In genomic region chr21:34836103-34836932, GRCh38 we compare ENCODE assay signal across 8 cellular contexts.
DNase-seq lines count a peak whose midpoint lies in the region; ATAC-seq and TF ChIP-seq lines count a peak whose summit lies in the region.

No MANE protein-coding gene starts in this region.

- H3K36me3 ChIP-seq in KOPT-K1 (ENCODE audit: insufficient read depth, low read length) (peaks cover 100% of the 10 kb centered on the region), adipocyte (ENCODE audit: control insufficient read depth, insufficient read depth, low read length, severe bottlenecking) (peaks cover 55% of the 10 kb centered on the region), left lung (peaks cover 0 to 55% of the 10 kb centered on the region in 2 donors)

- intact Hi-C loops in left lung (cut with DNase I) = no loop called here

- DNase-seq in AG04449 (ENCODE audit: low read depth, low spot score) (peak; percentile 98), adipocyte (ENCODE audit: low read depth) (peak; percentile 98), left lung (peak; percentile 83 to 89), NCI-H82 treated with DMSO at 0.1 percent for 48 hours (lab: John Stamatoyannopoulos, UW; ENCODE audit: unreplicated experiment) (no peak), cerebellum (ENCODE audit: low spot score) (no peak)
- peak; percentile 46 for DNase-seq in stimulated activated naive CD8-positive, alpha-beta T cell treated with anti-CD3 and anti-CD28 coated beads, Interleukin-15, Interleukin-2, amounts not matched to agents 100 U/mL and 50 U/mL, for 24 hours

- TF ChIP-seq CTCF in AG04449 (IDR thresholded peaks at IDR 0.05; ENCODE audit: insufficient read depth, low read length, missing control alignments) (no peak), left lung (IDR thresholded peaks at IDR 0.05) (no peak)

- H3K4me1 ChIP-seq in adipocyte (ENCODE audit: control insufficient read depth, insufficient read depth, low read length) (peaks cover 75% of the 10 kb centered on the region), left lung (peaks cover 43 to 99% of the 10 kb centered on the region in 2 donors)

- H3K27me3 ChIP-seq in adipocyte (replicated peaks; ENCODE audit: control insufficient read depth, insufficient read depth, low read length) (no peaks in the 10 kb centered on the region), left lung (no peaks in the 10 kb centered on the region)

- peak overlapping the region; percentile 29 for H3K4me3 ChIP-seq in AG04449 (ENCODE audit: low read depth, low read length)
- peak overlapping the region; percentile 91 for H3K4me3 ChIP-seq in adipocyte (ENCODE audit: low read length)
- H3K4me3 ChIP-seq in left lung = no peak overlapping the region

- H3K9me3 ChIP-seq in KOPT-K1 (ENCODE audit: insufficient read depth, low read length, poor library complexity, severe bottlenecking) = no peaks in the 10 kb centered on the region
- H3K9me3 ChIP-seq in adipocyte (ENCODE audit: control insufficient read depth, low read length) = no peaks in the 10 kb centered on the region
- no peaks in the 10 kb centered on the region for H3K9me3 ChIP-seq in left lung

- H3K9ac ChIP-seq in adipocyte (ENCODE audit: low read length) = peak overlapping the region; percentile 98

- peak overlapping the region; percentile 8 for H3K27ac ChIP-seq in KOPT-K1 (ENCODE audit: low read depth, low read length, poor library complexity, severe bottlenecking)
- peak overlapping the region; percentile 85 for H3K27ac ChIP-seq in left lung

- CTCF ChIA-PET in AG04449 (lab: Yijun Ruan, JAX) = interaction anchor here (0.6 to 3.2 kb wide), 5 partner anchors 11 to 143 kb away, joined by 3 to 10 read pairs (median 3); no protein-coding TSS in a partner anchor

- ATAC-seq in left lung (peak; percentile 85), HG02981 (IDR thresholded peaks at IDR 0.05; ENCODE audit: unreplicated experiment) (no peak)
- peak; percentile 75 for ATAC-seq in stimulated activated naive CD8-positive, alpha-beta T cell treated with anti-CD3 and anti-CD28 coated beads, Interleukin-15, Interleukin-2, amounts not matched to agents 100 U/mL and 50 U/mL, for 24 hours

- POLR2A ChIA-PET in AG04449 (lab: Yijun Ruan, JAX) = interaction anchor here (1.2 to 2.1 kb wide), 5 partner anchors 10 to 91 kb away, joined by 4 to 14 read pairs (median 6); no protein-coding TSS in a partner anchor

Comparison
In these comparisons a context has a peak if more than half of its experiments do, and no peak if none do; other contexts are left out.
1. DNase-seq: peak in AG04449 (single experiment), adipocyte (single experiment), left lung (2 of 2) and stimulated activated naive CD8-positive, alpha-beta T cell treated with anti-CD3 and anti-CD28 coated beads, Interleukin-15, Interleukin-2, amounts not matched to agents 100 U/mL and 50 U/mL, for 24 hours (single experiment); none in NCI-H82 treated with DMSO at 0.1 percent for 48 hours (single experiment) and cerebellum (single experiment).
2. H3K4me3 ChIP-seq: peak in AG04449 (single experiment) and adipocyte (single experiment); none in left lung (0 of 2).